In the genomic region with DNA sequence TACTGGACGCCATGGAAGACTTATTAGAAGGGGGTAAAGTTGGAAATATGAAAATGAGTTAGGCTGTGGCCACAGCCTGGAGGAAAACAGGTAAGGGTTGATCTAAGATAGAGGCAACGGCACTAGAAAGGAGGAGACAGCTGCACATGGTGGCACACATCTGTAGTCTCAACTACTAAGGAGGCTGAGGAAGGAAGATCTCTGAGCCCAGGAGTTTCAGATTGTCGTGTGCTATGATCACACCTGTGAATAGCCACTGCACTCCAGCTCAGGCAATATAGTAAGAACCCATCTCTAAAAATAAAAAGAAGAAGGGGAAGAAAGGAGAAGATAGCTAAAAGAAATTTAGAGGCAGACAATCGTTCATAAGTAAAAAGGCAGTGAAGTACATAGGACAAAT, we compare ENCODE assay signal across 7 cellular contexts.
"Had no signal": no experiment of that assay in that cellular context is flagged by ENCODE, and none has a peak within 500 bp of the region (broad histone marks: within the 10 kb centered on the region; RNA-seq: fewer than 3 reads in every experiment).

No MANE protein-coding gene starts in this region.

- H3K36me3 ChIP-seq: HAP-1 had no signal

- H3K4me3 Mint-ChIP-seq: HFFc6 had no signal

- ATAC-seq: HCT116, K562 had no signal

- H3K4me3 ChIP-seq: HAP-1, K562 had no signal

- DNase-seq: GOT3, H7, HFFc6, IMR-90 had no signal

- H3K4me1 ChIP-seq: HAP-1 had no signal

- H3K9me3 Mint-ChIP-seq: HFFc6 had no signal

- H3K27ac Mint-ChIP-seq: HFFc6 had no signal

- H3K9me3 ChIP-seq: HAP-1 had no signal
